20 cellular contexts compared by ENCODE assay signal in the genomic region with DNA sequence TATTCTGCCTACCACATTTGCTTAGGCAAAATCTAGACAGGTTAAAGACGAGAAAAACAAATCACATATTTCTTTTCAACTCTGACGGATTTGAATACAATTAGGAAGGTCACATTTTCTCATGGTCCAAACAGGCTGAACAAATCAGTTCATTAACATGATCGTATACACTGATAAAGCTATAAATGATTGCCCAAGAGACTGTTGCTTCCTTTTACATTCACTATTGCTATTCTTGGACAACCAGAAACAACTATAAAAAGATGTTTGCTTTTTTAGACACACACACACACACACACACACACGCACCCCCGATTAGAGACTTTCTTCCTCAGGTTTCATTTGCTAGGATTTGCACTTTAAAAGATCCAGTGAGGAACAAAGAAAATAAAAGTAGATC.
DNase-seq lines count a peak whose midpoint lies in the region; ATAC-seq and TF ChIP-seq lines count a peak whose summit lies in the region.
"Had no signal": no experiment of that assay in that cellular context is flagged by ENCODE, and none has a peak within 500 bp of the region (broad histone marks: within the 10 kb centered on the region; RNA-seq: fewer than 3 reads in every experiment).

No MANE protein-coding gene starts in this region.

- H3K36me3 Mint-ChIP-seq in natural killer cell treated with Interleukin-12 subunit alpha and Interleukin-12 subunit beta and Interleukin-15 and Interleukin-18, amount 100 ng/mL, for 72 hours = peaks cover 42% of the 10 kb centered on the region
- H3K36me3 Mint-ChIP-seq in natural killer cell = peaks cover 10% of the 10 kb centered on the region
- H3K36me3 Mint-ChIP-seq in activated T-helper 1 cell treated with anti-CD3 and anti-CD28 coated beads, Interleukin-12 subunit alpha, Interleukin-12 subunit beta, Interleukin-2, Interleukin-4 antibody, amounts not matched to agents 30 ng/mL and 10 ng/mL and 1 ng/mL, durations not matched to agents 14 hours and 24 hours and 36 hours (ENCODE audit: low read depth) = peaks cover 50% of the 10 kb centered on the region
- peaks cover 4 to 16% (median 11%) of the 10 kb centered on the region in 3 donors for H3K36me3 Mint-ChIP-seq in immature natural killer cell

- peaks cover 6% of the 10 kb centered on the region for H3K4me1 ChIP-seq in HAP-1
- H3K4me1 ChIP-seq: A549 had no signal

- intact Hi-C loops in natural killer cell (cut with micrococcal nuclease) = no loop called here
- intact Hi-C loops in activated T-helper 1 cell treated with anti-CD3 and anti-CD28 coated beads, Interleukin-12 subunit alpha, Interleukin-12 subunit beta, Interleukin-2, Interleukin-4 antibody, amounts not matched to agents 30 ng/mL and 10 ng/mL and 1 ng/mL, durations not matched to agents 14 hours and 24 hours and 36 hours (cut with micrococcal nuclease) = no loop called here

- H3K4me3 Mint-ChIP-seq in natural killer cell treated with Interleukin-12 subunit alpha and Interleukin-12 subunit beta and Interleukin-15 and Interleukin-18, amount 100 ng/mL, for 72 hours = peak overlapping the region; percentile 9
- H3K4me3 Mint-ChIP-seq in natural killer cell (no peak overlapping the region), immature natural killer cell (no peak overlapping the region)
- no peak overlapping the region for H3K4me3 Mint-ChIP-seq in activated T-helper 1 cell treated with anti-CD3 and anti-CD28 coated beads, Interleukin-12 subunit alpha, Interleukin-12 subunit beta, Interleukin-2, Interleukin-4 antibody, amounts not matched to agents 30 ng/mL and 10 ng/mL and 1 ng/mL, durations not matched to agents 14 hours and 24 hours and 36 hours
- H3K4me3 Mint-ChIP-seq: CD4-positive, alpha-beta T cell had no signal

- H3K4me3 ChIP-seq in HAP-1 = no peak overlapping the region
- H3K4me3 ChIP-seq: A549, SK-N-MC had no signal

- DNase-seq in natural killer cell treated with Interleukin-12 subunit alpha and Interleukin-12 subunit beta and Interleukin-15 and Interleukin-18, amount 100 ng/mL, for 72 hours (ENCODE audit: low spot score) = no peak
- DNase-seq in natural killer cell (no peak), immature natural killer cell (no peak), Kasumi-1 (lab: John Stamatoyannopoulos, UW) (no peak), HAP-1 (ENCODE audit: low spot score in 2 of 2) (no peak), foreskin melanocyte (no peak), DMS153 (lab: John Stamatoyannopoulos, UW) (no peak)
- no peak for DNase-seq in activated T-helper 1 cell treated with anti-CD3 and anti-CD28 coated beads, Interleukin-12 subunit alpha, Interleukin-12 subunit beta, Interleukin-2, Interleukin-4 antibody, amounts not matched to agents 30 ng/mL and 10 ng/mL and 1 ng/mL, durations not matched to agents 14 hours and 24 hours and 36 hours (ENCODE audit: low spot score)
- DNase-seq: CD4-positive, alpha-beta T cell; DMS79 treated with DMSO at 0.1 percent for 48 hours; GF-D8; GOT3; Karpas-422; NCI-H1048; NCI-H1694; NCI-H2107; NCI-H345; NCI-H526 treated with DMSO at 0.1 percent for 48 hours had no signal

- H3K27me3 ChIP-seq in HAP-1 (ENCODE audit: low read depth) = no peaks in the 10 kb centered on the region

- no peaks in the 10 kb centered on the region for H3K27me3 Mint-ChIP-seq in natural killer cell treated with Interleukin-12 subunit alpha and Interleukin-12 subunit beta and Interleukin-15 and Interleukin-18, amount 100 ng/mL, for 72 hours
- H3K27me3 Mint-ChIP-seq in natural killer cell (ENCODE audit: low read depth in 2 of 2) (no peaks in the 10 kb centered on the region), immature natural killer cell (ENCODE audit: low read depth in 3 of 3) (peaks cover 0 to 4% (median 0%) of the 10 kb centered on the region in 3 donors)
- no peaks in the 10 kb centered on the region for H3K27me3 Mint-ChIP-seq in activated T-helper 1 cell treated with anti-CD3 and anti-CD28 coated beads, Interleukin-12 subunit alpha, Interleukin-12 subunit beta, Interleukin-2, Interleukin-4 antibody, amounts not matched to agents 30 ng/mL and 10 ng/mL and 1 ng/mL, durations not matched to agents 14 hours and 24 hours and 36 hours (ENCODE audit: insufficient read depth)
- H3K27me3 Mint-ChIP-seq: CD4-positive, alpha-beta T cell had no signal

- TF ChIP-seq CTCF in natural killer cell (IDR thresholded peaks at IDR 0.05) = no peak

- no peaks in the 10 kb centered on the region for H3K36me3 ChIP-seq in HAP-1 (replicated peaks)

- in situ Hi-C loops in HAP-1 (cut with MboI; ENCODE audit: low sequenced_read_pairs) = no loop called here

- H3K27ac Mint-ChIP-seq in natural killer cell treated with Interleukin-12 subunit alpha and Interleukin-12 subunit beta and Interleukin-15 and Interleukin-18, amount 100 ng/mL, for 72 hours = peak overlapping the region; percentile 57 to 100
- H3K27ac Mint-ChIP-seq in natural killer cell (no peak overlapping the region), immature natural killer cell (peak overlapping the region in 5 of 6 donors; percentile 5 to 60 (median 49))
- H3K27ac Mint-ChIP-seq in activated T-helper 1 cell treated with anti-CD3 and anti-CD28 coated beads, Interleukin-12 subunit alpha, Interleukin-12 subunit beta, Interleukin-2, Interleukin-4 antibody, amounts not matched to agents 30 ng/mL and 10 ng/mL and 1 ng/mL, durations not matched to agents 14 hours and 24 hours and 36 hours = peak overlapping the region; percentile 62
- H3K27ac Mint-ChIP-seq: CD4-positive, alpha-beta T cell had no signal

- ATAC-seq in natural killer cell treated with Interleukin-12 subunit alpha and Interleukin-12 subunit beta and Interleukin-15 and Interleukin-18, amount 100 ng/mL, for 72 hours = no peak
- no peak for ATAC-seq in natural killer cell
- ATAC-seq: A549 had no signal

- peaks cover 12% of the 10 kb centered on the region for H3K9me3 Mint-ChIP-seq in natural killer cell treated with Interleukin-12 subunit alpha and Interleukin-12 subunit beta and Interleukin-15 and Interleukin-18, amount 100 ng/mL, for 72 hours
- peaks cover 2 to 4% of the 10 kb centered on the region in 2 donors for H3K9me3 Mint-ChIP-seq in natural killer cell
- peaks cover 37% of the 10 kb centered on the region for H3K9me3 Mint-ChIP-seq in activated T-helper 1 cell treated with anti-CD3 and anti-CD28 coated beads, Interleukin-12 subunit alpha, Interleukin-12 subunit beta, Interleukin-2, Interleukin-4 antibody, amounts not matched to agents 30 ng/mL and 10 ng/mL and 1 ng/mL, durations not matched to agents 14 hours and 24 hours and 36 hours
- peaks cover 1 to 16% (median 10%) of the 10 kb centered on the region in 6 donors for H3K9me3 Mint-ChIP-seq in immature natural killer cell

- H3K4me1 Mint-ChIP-seq in natural killer cell treated with Interleukin-12 subunit alpha and Interleukin-12 subunit beta and Interleukin-15 and Interleukin-18, amount 100 ng/mL, for 72 hours (ENCODE audit: low read depth in 2 of 2) = peaks cover 50 to 56% of the 10 kb centered on the region in 2 donors
- H3K4me1 Mint-ChIP-seq in natural killer cell = peaks cover 24 to 30% of the 10 kb centered on the region in 2 donors
- peaks cover 57% of the 10 kb centered on the region for H3K4me1 Mint-ChIP-seq in activated T-helper 1 cell treated with anti-CD3 and anti-CD28 coated beads, Interleukin-12 subunit alpha, Interleukin-12 subunit beta, Interleukin-2, Interleukin-4 antibody, amounts not matched to agents 30 ng/mL and 10 ng/mL and 1 ng/mL, durations not matched to agents 14 hours and 24 hours and 36 hours (ENCODE audit: low read depth)
- H3K4me1 Mint-ChIP-seq in immature natural killer cell = peaks cover 36 to 47% of the 10 kb centered on the region in 2 donors

- H3K9me3 ChIP-seq in HAP-1 = no peaks in the 10 kb centered on the region

Comparison
In these comparisons a context has a peak if more than half of its experiments do, and no peak if none do; other contexts are left out.
1. H3K27ac Mint-ChIP-seq: peak in natural killer cell treated with Interleukin-12 subunit alpha and Interleukin-12 subunit beta and Interleukin-15 and Interleukin-18, amount 100 ng/mL, for 72 hours (2 of 2), activated T-helper 1 cell treated with anti-CD3 and anti-CD28 coated beads, Interleukin-12 subunit alpha, Interleukin-12 subunit beta, Interleukin-2, Interleukin-4 antibody, amounts not matched to agents 30 ng/mL and 10 ng/mL and 1 ng/mL, durations not matched to agents 14 hours and 24 hours and 36 hours (single experiment) and immature natural killer cell (5 of 6); none in natural killer cell (0 of 2).